ENCODE assay signal across 24 cellular contexts in the genomic region with DNA sequence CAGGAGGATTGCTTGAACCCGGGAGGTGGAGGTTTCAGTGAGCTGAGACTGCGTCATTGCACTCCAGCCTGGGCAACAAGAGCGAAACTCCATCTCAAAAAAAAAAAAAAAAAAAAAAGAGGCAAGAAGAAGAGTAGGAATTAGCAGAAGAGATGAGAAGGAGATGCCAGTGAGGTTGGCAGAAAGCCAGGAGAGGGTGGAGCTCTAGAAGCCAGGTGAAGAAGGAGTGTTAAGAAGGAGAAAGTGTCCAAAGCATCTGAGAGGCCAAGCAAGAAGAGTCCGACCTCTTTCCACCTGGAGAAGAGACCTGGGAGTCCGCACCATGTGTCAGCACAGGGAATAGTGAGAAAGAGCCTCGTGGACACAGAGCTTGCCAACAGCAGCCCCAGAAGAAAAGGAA.
DNase-seq lines count a peak whose midpoint lies in the region; ATAC-seq and TF ChIP-seq lines count a peak whose summit lies in the region.
"Had no signal": no experiment of that assay in that cellular context is flagged by ENCODE, and none has a peak within 500 bp of the region (broad histone marks: within the 10 kb centered on the region; RNA-seq: fewer than 3 reads in every experiment).

No MANE protein-coding gene starts in this region.

- H3K27me3 ChIP-seq in SJCRH30 (no peaks in the 10 kb centered on the region), fibroblast of lung (ENCODE audit: control insufficient read depth, insufficient read depth, low read length) (no peaks in the 10 kb centered on the region), skeletal muscle satellite cell (ENCODE audit: control insufficient read depth, insufficient read depth, low read length) (no peaks in the 10 kb centered on the region)
- H3K27me3 ChIP-seq: colonic mucosa, ovary had no signal

- peak; percentile 20 for DNase-seq in HT1080 (ENCODE audit: low read depth)
- no peak for DNase-seq in SJCRH30
- DNase-seq in fibroblast of lung (ENCODE audit: low read depth in 2 of 2): no peak
- DNase-seq in chondrocyte (ENCODE audit: low spot score): no peak
- DNase-seq in activated CD8-positive, alpha-beta T cell treated with anti-CD3 and anti-CD28 coated beads for 36 hours: no peak
- no peak for DNase-seq in dermis blood vessel endothelial cell
- DNase-seq: activated CD4-positive, alpha-beta T cell treated with anti-CD3 and anti-CD28 coated beads, Interleukin-2, amount 10 ng/mL, durations not matched to agents 7 days and 5 days; activated CD8-positive, alpha-beta memory T cell treated with anti-CD3 and anti-CD28 coated beads, Interleukin-2, amount 10 ng/mL, durations not matched to agents 7 days and 5 days; activated naive CD4-positive, alpha-beta T cell treated with anti-CD3 and anti-CD28 coated beads, Interleukin-2, amount 50 U/mL, for 16 hours; amygdala; CD4-positive, CD25-positive, alpha-beta regulatory T cell; colonic mucosa; GDM1; MM.1S; naive thymus-derived CD8-positive, alpha-beta T cell; NCI-H1436; ovary; stimulated activated CD4-positive, alpha-beta T cell treated with anti-CD3 and anti-CD28 coated beads, Interleukin-15, amount 100 ng/mL, for 24 hours; stimulated activated naive CD8-positive, alpha-beta T cell treated with anti-CD3 and anti-CD28 coated beads, Interleukin-15, Interleukin-2, amounts not matched to agents 100 U/mL and 50 U/mL, for 24 hours; T-helper 9 cell had no signal

- H3K79me2 ChIP-seq in fibroblast of lung (ENCODE audit: control insufficient read depth, insufficient read depth, low read length): peaks cover 78% of the 10 kb centered on the region

- H3K27me3 Mint-ChIP-seq in chondrocyte (ENCODE audit: low read depth): no peaks in the 10 kb centered on the region
- peaks cover 2% of the 10 kb centered on the region for H3K27me3 Mint-ChIP-seq in activated CD8-positive, alpha-beta T cell treated with anti-CD3 and anti-CD28 coated beads for 36 hours

- no peak for ATAC-seq in activated CD8-positive, alpha-beta T cell treated with anti-CD3 and anti-CD28 coated beads for 36 hours
- ATAC-seq: activated CD8-positive, alpha-beta memory T cell treated with anti-CD3 and anti-CD28 coated beads, Interleukin-2, amount 10 ng/mL, durations not matched to agents 7 days and 5 days; left colon; naive thymus-derived CD8-positive, alpha-beta T cell; stimulated activated naive CD8-positive, alpha-beta T cell treated with anti-CD3 and anti-CD28 coated beads, Interleukin-15, Interleukin-2, amounts not matched to agents 100 U/mL and 50 U/mL, for 24 hours had no signal

- peaks cover 33% of the 10 kb centered on the region for H3K4me1 ChIP-seq in SJCRH30
- H3K4me1 ChIP-seq in fibroblast of lung (ENCODE audit: control insufficient read depth, extremely low read depth, insufficient read depth, low read length): peaks cover 8% of the 10 kb centered on the region
- peaks cover 19% of the 10 kb centered on the region for H3K4me1 ChIP-seq in skeletal muscle satellite cell (ENCODE audit: control insufficient read depth, insufficient read depth, low read length)
- H3K4me1 ChIP-seq: colonic mucosa, HAP-1 had no signal

- no peak overlapping the region for H3K4me3 Mint-ChIP-seq in chondrocyte (ENCODE audit: unreplicated experiment)
- no peak overlapping the region for H3K4me3 Mint-ChIP-seq in activated CD8-positive, alpha-beta T cell treated with anti-CD3 and anti-CD28 coated beads for 36 hours
- H3K4me3 Mint-ChIP-seq: activated CD4-positive, alpha-beta T cell treated with anti-CD3 and anti-CD28 coated beads, Interleukin-2, amount 10 ng/mL, durations not matched to agents 7 days and 5 days; activated CD8-positive, alpha-beta memory T cell treated with anti-CD3 and anti-CD28 coated beads, Interleukin-2, amount 10 ng/mL, durations not matched to agents 7 days and 5 days; CD4-positive, CD25-positive, alpha-beta regulatory T cell; naive thymus-derived CD8-positive, alpha-beta T cell had no signal

- no peak overlapping the region for H3K27ac Mint-ChIP-seq in chondrocyte (ENCODE audit: unreplicated experiment)
- no peak overlapping the region for H3K27ac Mint-ChIP-seq in activated CD8-positive, alpha-beta T cell treated with anti-CD3 and anti-CD28 coated beads for 36 hours
- H3K27ac Mint-ChIP-seq: activated CD4-positive, alpha-beta T cell treated with anti-CD3 and anti-CD28 coated beads, Interleukin-2, amount 10 ng/mL, durations not matched to agents 7 days and 5 days; activated CD8-positive, alpha-beta memory T cell treated with anti-CD3 and anti-CD28 coated beads, Interleukin-2, amount 10 ng/mL, durations not matched to agents 7 days and 5 days; naive thymus-derived CD8-positive, alpha-beta T cell had no signal

- CTCF ChIA-PET in activated CD8-positive, alpha-beta T cell treated with anti-CD3 and anti-CD28 coated beads for 36 hours (lab: Charles Lee): interaction anchor here (1.6 kb wide), 1 partner anchor 70 kb away, joined by 4 read pairs; the partner anchor contains the start of gene SAMD4A

- H3K4me3 ChIP-seq in SJCRH30 (no peak overlapping the region), fibroblast of lung (replicated peaks in 1 of 4; ENCODE audit: control extremely low read depth in 1 of 4, insufficient read depth in 1 of 4, low read depth in 3 of 4, low read length in 4 of 4) (no peak overlapping the region), skeletal muscle satellite cell (ENCODE audit: low read length) (no peak overlapping the region)
- H3K4me3 ChIP-seq: colonic mucosa, HAP-1, ovary, thoracic aorta had no signal

- no peaks in the 10 kb centered on the region for H4K20me1 ChIP-seq in fibroblast of lung (ENCODE audit: control insufficient read depth, extremely low read depth, insufficient read depth, low read length)

- 0 out of 2 replicates have a peak, but pooled peaks cover 4% of the 10 kb centered on the region for H3K9me3 ChIP-seq in SJCRH30 (replicated peaks)
- H3K9me3 ChIP-seq in fibroblast of lung (ENCODE audit: control insufficient read depth, insufficient read depth, low read depth, low read length): no peaks in the 10 kb centered on the region
- no peaks in the 10 kb centered on the region for H3K9me3 ChIP-seq in skeletal muscle satellite cell (replicated peaks; ENCODE audit: low read length)
- H3K9me3 ChIP-seq: colonic mucosa, HAP-1, ovary, thoracic aorta had no signal

- intact Hi-C loops in activated CD8-positive, alpha-beta T cell treated with anti-CD3 and anti-CD28 coated beads for 36 hours (cut with micrococcal nuclease): no loop called here

- H2AFZ ChIP-seq in fibroblast of lung (ENCODE audit: low read length): no peak overlapping the region

- H3K9ac ChIP-seq in fibroblast of lung (ENCODE audit: insufficient read depth, low read length) (no peak overlapping the region), skeletal muscle satellite cell (ENCODE audit: low read depth, low read length) (no peak overlapping the region)

- H3K9me3 Mint-ChIP-seq in chondrocyte (ENCODE audit: low read depth): peaks cover 3% of the 10 kb centered on the region
- no peaks in the 10 kb centered on the region for H3K9me3 Mint-ChIP-seq in activated CD8-positive, alpha-beta T cell treated with anti-CD3 and anti-CD28 coated beads for 36 hours

- TF ChIP-seq CTCF in fibroblast of lung (conservative IDR thresholded peaks at IDR 0.05 in 1 of 2, IDR thresholded peaks at IDR 0.05 in 1 of 2; ENCODE audit: low read depth in 1 of 2, low read length in 2 of 2) (no peak), chondrocyte (IDR thresholded peaks at IDR 0.05) (no peak)
- TF ChIP-seq CTCF in activated CD8-positive, alpha-beta T cell treated with anti-CD3 and anti-CD28 coated beads for 36 hours (IDR thresholded peaks at IDR 0.05): no peak

- peak overlapping the region; percentile 94 for H3K27ac ChIP-seq in SJCRH30
- peak overlapping the region; percentile 43 for H3K27ac ChIP-seq in fibroblast of lung (ENCODE audit: insufficient read depth, low read length)
- H3K27ac ChIP-seq: colonic mucosa, ovary, thoracic aorta had no signal

- peaks cover 3% of the 10 kb centered on the region for H3K36me3 Mint-ChIP-seq in chondrocyte (ENCODE audit: low read depth)
- no peaks in the 10 kb centered on the region for H3K36me3 Mint-ChIP-seq in activated CD8-positive, alpha-beta T cell treated with anti-CD3 and anti-CD28 coated beads for 36 hours (ENCODE audit: low read depth)
- H3K36me3 Mint-ChIP-seq: naive thymus-derived CD8-positive, alpha-beta T cell had no signal

- peak overlapping the region; percentile 4 for H3K4me2 ChIP-seq in fibroblast of lung (ENCODE audit: extremely low read depth, insufficient read depth, low read length)
- H3K4me2 ChIP-seq in skeletal muscle satellite cell (ENCODE audit: low read length): peak overlapping the region; percentile 9

- peaks cover 24% of the 10 kb centered on the region for H3K4me1 Mint-ChIP-seq in chondrocyte (ENCODE audit: low read depth)
- H3K4me1 Mint-ChIP-seq in activated CD8-positive, alpha-beta T cell treated with anti-CD3 and anti-CD28 coated beads for 36 hours (ENCODE audit: low read depth): peaks cover 2% of the 10 kb centered on the region
- H3K4me1 Mint-ChIP-seq: activated CD4-positive, alpha-beta T cell treated with anti-CD3 and anti-CD28 coated beads, Interleukin-2, amount 10 ng/mL, durations not matched to agents 7 days and 5 days; activated CD8-positive, alpha-beta memory T cell treated with anti-CD3 and anti-CD28 coated beads, Interleukin-2, amount 10 ng/mL, durations not matched to agents 7 days and 5 days; CD4-positive, CD25-positive, alpha-beta regulatory T cell had no signal

- POLR2A ChIA-PET in activated CD8-positive, alpha-beta T cell treated with anti-CD3 and anti-CD28 coated beads for 36 hours (lab: Charles Lee): no interaction called here

- H3K36me3 ChIP-seq in SJCRH30: no peaks in the 10 kb centered on the region
- H3K36me3 ChIP-seq in fibroblast of lung (ENCODE audit: control insufficient read depth, insufficient read depth, low read length): peaks cover 3% of the 10 kb centered on the region
- no peaks in the 10 kb centered on the region for H3K36me3 ChIP-seq in skeletal muscle satellite cell (ENCODE audit: insufficient read depth, low read length)
- H3K36me3 ChIP-seq: colonic mucosa, HAP-1, ovary, thoracic aorta had no signal
